Comparison of ENCODE assay signal across 8 cellular contexts in genomic region chr1:153991151-153991472, GRCh38. TPM values are rescaled to one million over a fixed set of nuclear protein-coding genes. Genes with fewer than 3 reads are reported as not detected.
DNase-seq lines count a peak whose midpoint lies in the region; ATAC-seq and TF ChIP-seq lines count a peak whose summit lies in the region.

No MANE protein-coding gene starts in this region.

- H3K4me3 Mint-ChIP-seq in Caco-2 (ENCODE audit: unreplicated experiment): peak overlapping the region; percentile 95

- intact Hi-C loops in Caco-2 (cut with micrococcal nuclease; ENCODE audit: unreplicated experiment) (no loop called here), ovary (cut with DNase I) (no loop called here)

- H3K27ac Mint-ChIP-seq in Caco-2 (ENCODE audit: unreplicated experiment): peak overlapping the region; percentile 99

- H3K36me3 ChIP-seq in Caco-2 (ENCODE audit: control insufficient read depth, insufficient read depth, low read length) (peaks cover 4% of the 10 kb centered on the region), SJCRH30 (peaks cover 40% of the 10 kb centered on the region), esophagus (ENCODE audit: control insufficient read depth in 2 of 2, insufficient read depth in 2 of 2, low read length in 1 of 2) (peaks cover 0 to 5% of the 10 kb centered on the region in 2 donors), ovary (no peaks in the 10 kb centered on the region)

- no peak for DNase-seq in Caco-2
- no peak for DNase-seq in SJCRH30
- no peak for DNase-seq in ovary
- no peak for DNase-seq in GOT3 (lab: John Stamatoyannopoulos, UW)

- WGBS in esophagus, 2 donors: 4% methylated on average over 6 of the region's 6 CpGs
- WGBS in ovary, 3 donors: 0 to 5% (median 2%) methylated on average over 6 of the region's 6 CpGs

- no peaks in the 10 kb centered on the region for H3K27me3 ChIP-seq in Caco-2 (replicated peaks; ENCODE audit: control insufficient read depth, insufficient read depth, low read length)
- H3K27me3 ChIP-seq in SJCRH30: no peaks in the 10 kb centered on the region
- H3K27me3 ChIP-seq in esophagus (ENCODE audit: control insufficient read depth in 1 of 2, insufficient read depth in 2 of 2, low read length in 2 of 2): no peaks in the 10 kb centered on the region
- H3K27me3 ChIP-seq in ovary: no peaks in the 10 kb centered on the region

- ATAC-seq in GM21381 (IDR thresholded peaks at IDR 0.05; ENCODE audit: unreplicated experiment): no peak
- no peak for ATAC-seq in HG02973 (IDR thresholded peaks at IDR 0.05; ENCODE audit: unreplicated experiment)
- no peak for ATAC-seq in GM19395 (IDR thresholded peaks at IDR 0.05; ENCODE audit: unreplicated experiment)

- POLR2A ChIA-PET in Caco-2 (lab: Charles Lee): interaction anchor here (0.6 to 2.6 kb wide), 8 partner anchors 10 to 513 kb away, joined by 3 to 33 read pairs (median 6); partner anchors contain the start of genes CREB3L4, GATAD2B and SLC27A3

- TF ChIP-seq CTCF in Caco-2 (IDR thresholded peaks at IDR 0.05; ENCODE audit: insufficient read depth in 1 of 2, low read depth in 1 of 2, low read length in 1 of 2, severe bottlenecking in 1 of 2, unreplicated experiment in 1 of 2): no peak
- no peak for TF ChIP-seq CTCF in ovary (IDR thresholded peaks at IDR 0.05)

- H3K9me3 ChIP-seq in Caco-2: no peaks in the 10 kb centered on the region
- no peaks in the 10 kb centered on the region for H3K9me3 ChIP-seq in SJCRH30 (replicated peaks)
- H3K9me3 ChIP-seq in esophagus (ENCODE audit: control insufficient read depth in 2 of 2, insufficient read depth in 1 of 2, low read depth in 1 of 2, low read length in 1 of 2): no peaks in the 10 kb centered on the region
- no peaks in the 10 kb centered on the region for H3K9me3 ChIP-seq in ovary

- peaks cover 3% of the 10 kb centered on the region for H3K27me3 Mint-ChIP-seq in Caco-2 (ENCODE audit: insufficient read depth, unreplicated experiment)

- H3K36me3 Mint-ChIP-seq in Caco-2 (ENCODE audit: insufficient read depth, unreplicated experiment): peaks cover 74% of the 10 kb centered on the region

- H3K9me3 Mint-ChIP-seq in Caco-2 (ENCODE audit: unreplicated experiment): peaks cover 22% of the 10 kb centered on the region

- no peak for TF ChIP-seq POLR2A in ovary (IDR thresholded peaks at IDR 0.05)

- H3K4me1 ChIP-seq in Caco-2 (peaks cover 9% of the 10 kb centered on the region; the same call in 1 of the 2 replicates), SJCRH30 (no peaks in the 10 kb centered on the region), esophagus (ENCODE audit: control insufficient read depth in 2 of 2, insufficient read depth in 2 of 2, low read length in 1 of 2) (no peaks in the 10 kb centered on the region), ovary (ENCODE audit: insufficient read depth) (peaks cover 10% of the 10 kb centered on the region)

- CTCF ChIA-PET in Caco-2 (lab: Charles Lee): interaction anchor here (1.0 to 1.2 kb wide), 2 partner anchors 12 to 15 kb away, joined by 3 to 4 read pairs; no protein-coding TSS in a partner anchor

- H3K4me3 ChIP-seq in Caco-2 (ENCODE audit: low read depth, low read length) (peak overlapping the region; percentile 83), SJCRH30 (peak overlapping the region; percentile 79), esophagus (ENCODE audit: low read depth in 1 of 2, low read length in 2 of 2) (peak overlapping the region; percentile 72 to 96), ovary (peak overlapping the region; percentile 83)

- no peak for TF ChIP-seq EP300 in ovary (IDR thresholded peaks at IDR 0.05)

- BruUV-seq in Caco-2 (replicated peaks; lab: Mats Ljungman, UMichigan): TSS peak; percentile 85

- peaks cover 31% of the 10 kb centered on the region for H3K4me1 Mint-ChIP-seq in Caco-2 (ENCODE audit: low read depth, unreplicated experiment)

- peak overlapping the region; percentile 77 for H3K27ac ChIP-seq in SJCRH30
- H3K27ac ChIP-seq in esophagus (ENCODE audit: low read depth in 2 of 2, low read length in 1 of 2): peak overlapping the region; percentile 92 to 99
- peak overlapping the region; percentile 58 to 85 for H3K27ac ChIP-seq in ovary

RNA-seq across cellular contexts. Expression of gene RPS27, which starts 0.6 kb away (rescaled TPM):
- total RNA-seq in Caco-2 (2022): 2,648 and 2,676 TPM in 2 replicates
- 3,620 and 4,036 TPM in 2 replicates for total RNA-seq in SJCRH30 (2014; rRNA removed; shearing (Covaris generic))
- 1,000 to 10,000 TPM; 5,298 to 9,661 TPM for polyA plus RNA-seq in esophagus
- total RNA-seq in ovary: 1,000 to 10,000 TPM; 3,441 to 7,027 (median 4,323) TPM
- over 10,000 TPM; 15,496 to 24,704 TPM for polyA plus RNA-seq in ovary

RNA-seq across cellular contexts. Expression of gene RAB13, which starts 5.0 kb away (rescaled TPM):
- total RNA-seq in Caco-2 (2022): 77.4 and 79.3 TPM in 2 replicates
- total RNA-seq in SJCRH30 (2014; rRNA removed; shearing (Covaris generic)): 32.4 and 36.5 TPM in 2 replicates
- 10 to 100 TPM; 83.2 to 89.5 TPM for polyA plus RNA-seq in esophagus
- 100 to 1,000 TPM in 4 of 7 donors, 10 to 100 TPM in 3; 31.4 to 147 (median 101) TPM for total RNA-seq in ovary
- 100 to 1,000 TPM; 155 to 190 TPM for polyA plus RNA-seq in ovary

RNA-seq across cellular contexts. Expression of gene JTB, which starts 13.6 kb away (rescaled TPM):
- 123 and 124 TPM in 2 replicates for total RNA-seq in Caco-2 (2022)
- 96.8 and 97.9 TPM in 2 replicates for total RNA-seq in SJCRH30 (2014; rRNA removed; shearing (Covaris generic))
- polyA plus RNA-seq in esophagus: 100 to 1,000 TPM in 1 of 2 donors, 10 to 100 TPM in 1; 79.1 to 134 TPM
- total RNA-seq in ovary: 100 to 1,000 TPM in 2 of 7 donors, 10 to 100 TPM in 5; 82.7 to 207 (median 88.6) TPM
- polyA plus RNA-seq in ovary: 100 to 1,000 TPM in 1 of 2 donors, 10 to 100 TPM in 1; 77.5 to 150 TPM

RNA-seq across cellular contexts. Expression of gene CREB3L4, which starts 23.4 kb away (rescaled TPM):
- total RNA-seq in Caco-2 (2022) (9.0 and 9.8 TPM in 2 replicates), ovary (10 to 100 TPM; 10.5 to 24.9 (median 14.9) TPM)
- total RNA-seq in SJCRH30 (2014; rRNA removed; shearing (Covaris generic)): 7.5 and 9.3 TPM in 2 replicates
- polyA plus RNA-seq in esophagus (10 to 100 TPM in 1 of 2 donors, 1 to 10 TPM in 1; 9.4 to 10.0 TPM), ovary (10 to 100 TPM; 17.6 to 27.2 TPM)

RNA-seq across cellular contexts. Expression of gene SLC39A1, which starts 27.8 kb away (rescaled TPM):
- total RNA-seq in Caco-2 (2022) (135 and 150 TPM in 2 replicates), ovary (10 to 100 TPM; 59.3 to 83.7 (median 67.2) TPM)
- 74.4 and 77.2 TPM in 2 replicates for total RNA-seq in SJCRH30 (2014; rRNA removed; shearing (Covaris generic))
- polyA plus RNA-seq in esophagus (10 to 100 TPM; 29.0 to 51.2 TPM), ovary (100 to 1,000 TPM in 1 of 2 donors, 10 to 100 TPM in 1; 83.6 to 121 TPM)
